9 cellular contexts compared by ENCODE assay signal in genomic region chr15:81292516-81293001, GRCh38. TPM values are rescaled to one million over a fixed set of nuclear protein-coding genes. Genes with fewer than 3 reads are reported as not detected.
A peak's percentile ranks its signal among the peaks of the same experiment; 100 is the strongest.
DNase-seq lines count a peak whose midpoint lies in the region; ATAC-seq lines count a peak whose summit lies in the region.
"Had no signal": no experiment of that assay in that cellular context is flagged by ENCODE, and none has a peak within 500 bp of the region (broad histone marks: within the 10 kb centered on the region; RNA-seq: fewer than 3 reads in every experiment).

No MANE protein-coding gene starts in this region.

- H3K9ac ChIP-seq in BLaER1, result peak overlapping the region; percentile 61

- peaks cover 85% of the 10 kb centered on the region for H3K4me1 ChIP-seq in BLaER1

- H4K20me1 ChIP-seq in BLaER1, result no peaks in the 10 kb centered on the region

- peak overlapping the region; percentile 98 for H3K4me3 Mint-ChIP-seq in activated naive CD8-positive, alpha-beta T cell treated with anti-CD3 and anti-CD28 coated beads for 36 hours

- H3K4me1 Mint-ChIP-seq in activated naive CD8-positive, alpha-beta T cell treated with anti-CD3 and anti-CD28 coated beads for 36 hours, result peaks cover 81% of the 10 kb centered on the region

- no peaks in the 10 kb centered on the region for H3K36me3 ChIP-seq in BLaER1
- H3K36me3 ChIP-seq: right lobe of liver had no signal

- H3K27ac ChIP-seq in BLaER1, result peak overlapping the region; percentile 85

- H3K4me2 ChIP-seq in BLaER1, result peak overlapping the region; percentile 98

- H3K9me3 Mint-ChIP-seq in activated naive CD8-positive, alpha-beta T cell treated with anti-CD3 and anti-CD28 coated beads for 36 hours, result peaks cover 13% of the 10 kb centered on the region

- H3K9me3 ChIP-seq in BLaER1, result no peaks in the 10 kb centered on the region
- H3K9me3 ChIP-seq: right lobe of liver had no signal

- ATAC-seq in GM19351 (IDR thresholded peaks at IDR 0.05; ENCODE audit: unreplicated experiment) (peak; percentile 40), HG03378 (IDR thresholded peaks at IDR 0.05; ENCODE audit: unreplicated experiment) (peak; percentile 37)

- H3K36me3 Mint-ChIP-seq in activated naive CD8-positive, alpha-beta T cell treated with anti-CD3 and anti-CD28 coated beads for 36 hours, result peaks cover 38% of the 10 kb centered on the region

- no peaks in the 10 kb centered on the region for H3K27me3 Mint-ChIP-seq in activated naive CD8-positive, alpha-beta T cell treated with anti-CD3 and anti-CD28 coated beads for 36 hours

- H3K4me3 ChIP-seq in BLaER1, result peak overlapping the region; percentile 50
- H3K4me3 ChIP-seq: right lobe of liver had no signal

- peak overlapping the region; percentile 97 for H3K27ac Mint-ChIP-seq in activated naive CD8-positive, alpha-beta T cell treated with anti-CD3 and anti-CD28 coated beads for 36 hours

- peak; percentile 70 for DNase-seq in activated naive CD8-positive, alpha-beta T cell treated with anti-CD3 and anti-CD28 coated beads for 36 hours
- DNase-seq in NCI-H345 (lab: John Stamatoyannopoulos, UW) (no peak), Kasumi-1 (lab: John Stamatoyannopoulos, UW) (no peak), GM03348 (ENCODE audit: low spot score) (no peak), SIG-M5 (lab: John Stamatoyannopoulos, UW) (no peak)
- DNase-seq: right lobe of liver had no signal

- H3K27me3 ChIP-seq in BLaER1, result no peaks in the 10 kb centered on the region
- H3K27me3 ChIP-seq: right lobe of liver had no signal

RNA-seq across cellular contexts. Expression of gene STARD5, which starts 31.4 kb away (rescaled TPM):
- total RNA-seq in activated naive CD8-positive, alpha-beta T cell treated with anti-CD3 and anti-CD28 coated beads for 36 hours, result 1 to 10 TPM; 6.2 to 7.7 TPM
